1 cellular context compared by ENCODE assay signal in genomic region chr4:6303943-6304342, GRCh38.
TF ChIP-seq lines count a peak whose summit lies in the region.

No MANE protein-coding gene starts in this region.

TF ChIP-seq in HepG2, 621 proteins besides CTCF, POLR2A, EP300 and RAD21 (continued from another document):
- TF ChIP-seq ZNF687 (CRISPR knock-in tag; IDR thresholded peaks at IDR 0.05), result peak; percentile 31; the same call in 1 of the 2 replicates
